ENCODE assay signal across 8 cellular contexts in genomic region chr10:3780056-3780765, GRCh38. TPM values are rescaled to one million over a fixed set of nuclear protein-coding genes. Genes with fewer than 3 reads are reported as not detected.
DNase-seq lines count a peak whose midpoint lies in the region; ATAC-seq and TF ChIP-seq lines count a peak whose summit lies in the region.

No MANE protein-coding gene starts in this region.

- H3K4me3 ChIP-seq in upper lobe of right lung, result peak overlapping the region; percentile 89

- peaks cover 59% of the 10 kb centered on the region for H3K4me1 ChIP-seq in upper lobe of right lung

- H3K4me1 Mint-ChIP-seq in MCF 10A (ENCODE audit: insufficient read depth, unreplicated experiment), result peaks cover 44% of the 10 kb centered on the region

- H3K9me3 Mint-ChIP-seq in MCF 10A (ENCODE audit: unreplicated experiment), result no peaks in the 10 kb centered on the region

- intact Hi-C loops in cardiac septum (cut with DNase I) (loop anchor here (2.0 to 10.0 kb wide), 5 partner anchors 311 to 882 kb away; no protein-coding TSS in a partner anchor), left cardiac atrium (cut with DNase I) (loop anchor here (5.0 to 10.0 kb wide), 6 partner anchors 253 to 885 kb away; no protein-coding TSS in a partner anchor), MCF 10A (cut with micrococcal nuclease) (loop anchor here (5.0 kb wide), 1 partner anchor 732 kb away; no protein-coding TSS in a partner anchor), upper lobe of right lung (cut with DNase I) (no loop called here)

- TF ChIP-seq CTCF in MCF 10A (IDR thresholded peaks at IDR 0.05; ENCODE audit: unreplicated experiment) (no peak), upper lobe of right lung (IDR thresholded peaks at IDR 0.05) (no peak)

- H3K27me3 Mint-ChIP-seq in MCF 10A (ENCODE audit: insufficient read depth, unreplicated experiment), result no peaks in the 10 kb centered on the region

- peak overlapping the region; percentile 96 for H3K4me3 Mint-ChIP-seq in MCF 10A (ENCODE audit: unreplicated experiment)

- peaks cover 73% of the 10 kb centered on the region for H3K36me3 ChIP-seq in upper lobe of right lung

- peak overlapping the region; percentile 100 for H3K27ac ChIP-seq in upper lobe of right lung

- no peaks in the 10 kb centered on the region for H3K9me3 ChIP-seq in upper lobe of right lung

- BruUV-seq in MCF 10A (replicated peaks; lab: Mats Ljungman, UMichigan), result TSS peak; percentile 3

- POLR2A ChIA-PET in MCF 10A (lab: Yijun Ruan, JAX), result interaction anchor here (0.5 to 12.0 kb wide), 24 partner anchors 16 to 991 kb away, joined by 3 to 571 read pairs (median 4); no protein-coding TSS in a partner anchor

- CTCF ChIA-PET in MCF 10A (lab: Yijun Ruan, JAX), result interaction anchor here (0.6 to 1.3 kb wide), 6 partner anchors 19 to 1431 kb away, joined by 3 to 5 read pairs (median 4); no protein-coding TSS in a partner anchor

- no peaks in the 10 kb centered on the region for H3K27me3 ChIP-seq in upper lobe of right lung

- peak; percentile 76 for DNase-seq in cardiac septum (ENCODE audit: low spot score)
- no peak for DNase-seq in left cardiac atrium
- peak; percentile 84 for DNase-seq in MCF 10A (ENCODE audit: unreplicated experiment)
- peak; percentile 58 to 68 for DNase-seq in lung microvascular endothelial cell (ENCODE audit: low read depth in 2 of 2)
- DNase-seq in upper lobe of right lung, result no peak
- no peak for DNase-seq in ecto neural progenitor cell (ENCODE audit: low spot score)

- ATAC-seq in left cardiac atrium (no peak), upper lobe of right lung (no peak), HG03097 (IDR thresholded peaks at IDR 0.05; ENCODE audit: low FRiP score, unreplicated experiment) (no peak), HG03439 (IDR thresholded peaks at IDR 0.05; ENCODE audit: unreplicated experiment) (no peak)

- peak overlapping the region; percentile 100 for H3K27ac Mint-ChIP-seq in MCF 10A (ENCODE audit: low read depth, unreplicated experiment)

- peaks cover 100% of the 10 kb centered on the region for H3K36me3 Mint-ChIP-seq in MCF 10A (ENCODE audit: insufficient read depth, unreplicated experiment)

RNA-seq across cellular contexts. Expression of gene KLF6, which starts 4.8 kb away (rescaled TPM):
- total RNA-seq in cardiac septum (83.1 TPM), left cardiac atrium (10 to 100 TPM; 76.3 to 78.7 TPM), MCF 10A (2022) (253 and 282 TPM in 2 replicates), lung microvascular endothelial cell (63.2 and 170 TPM in 2 replicates), upper lobe of right lung (247 TPM)

Comparison
In these comparisons a context has a peak if more than half of its experiments do, and no peak if none do; other contexts are left out.
1. DNase-seq: peak in cardiac septum (single experiment), MCF 10A (single experiment) and lung microvascular endothelial cell (2 of 2); none in left cardiac atrium (single experiment), upper lobe of right lung (single experiment) and ecto neural progenitor cell (single experiment).